Comparison of ENCODE assay signal across 13 cellular contexts in genomic region chr10:132064771-132065437, GRCh38. TPM values are rescaled to one million over a fixed set of nuclear protein-coding genes. Genes with fewer than 3 reads are reported as not detected.
A peak's percentile ranks its signal among the peaks of the same experiment; 100 is the strongest.
DNase-seq lines count a peak whose midpoint lies in the region; ATAC-seq and TF ChIP-seq lines count a peak whose summit lies in the region.
"Had no signal": no experiment of that assay in that cellular context is flagged by ENCODE, and none has a peak within 500 bp of the region (broad histone marks: within the 10 kb centered on the region; RNA-seq: fewer than 3 reads in every experiment).

No MANE protein-coding gene starts in this region.

- CTCF ChIA-PET in Calu3 (lab: Charles Lee) = no interaction called here

- TF ChIP-seq CTCF in Calu3 (IDR thresholded peaks at IDR 0.05; ENCODE audit: unreplicated experiment) = no peak
- TF ChIP-seq CTCF in right atrium auricular region (IDR thresholded peaks at IDR 0.05) = no peak

- no peaks in the 10 kb centered on the region for H3K36me3 ChIP-seq in right atrium auricular region

- H3K27ac ChIP-seq in angular gyrus (ENCODE audit: low read depth, low read length) (peak overlapping the region; percentile 88), right atrium auricular region (peak overlapping the region; percentile 66 to 70)

- no peak overlapping the region for H3K27ac Mint-ChIP-seq in Calu3 (ENCODE audit: unreplicated experiment)
- H3K27ac Mint-ChIP-seq: activated CD8-positive, alpha-beta T cell treated with anti-CD3 and anti-CD28 coated beads, Interleukin-2, amount 10 ng/mL, durations not matched to agents 7 days and 5 days had no signal

- DNase-seq in Calu3 = no peak
- DNase-seq in right atrium auricular region (ENCODE audit: low spot score) = peak; percentile 38
- peak; percentile 50 for DNase-seq in sciatic nerve (ENCODE audit: low spot score)
- DNase-seq in NCI-H446 (lab: John Stamatoyannopoulos, UW) = no peak
- DNase-seq in GM03348 (ENCODE audit: low spot score) = no peak
- DNase-seq: activated CD8-positive, alpha-beta T cell treated with anti-CD3 and anti-CD28 coated beads, Interleukin-2, amount 10 ng/mL, durations not matched to agents 7 days and 5 days; cortex of kidney; NCI-H2081; SHP77 treated with DMSO at 0.1 percent for 48 hours had no signal

- H3K4me3 Mint-ChIP-seq in Calu3 (ENCODE audit: low read depth, unreplicated experiment) = peak overlapping the region; percentile 69

- H3K4me3 ChIP-seq in right atrium auricular region = peak overlapping the region in 1 of 2 donors; percentile 56

- no peaks in the 10 kb centered on the region for H3K4me1 Mint-ChIP-seq in Calu3 (ENCODE audit: low read depth, unreplicated experiment)

- BruUV-seq in Calu3 (replicated peaks; lab: Mats Ljungman, UMichigan) = no TSS peak

- peaks cover 5% of the 10 kb centered on the region for H3K36me3 Mint-ChIP-seq in Calu3 (ENCODE audit: insufficient read depth, unreplicated experiment)
- H3K36me3 Mint-ChIP-seq: stimulated activated effector memory CD8-positive, alpha-beta T cell treated with anti-CD3 and anti-CD28 coated beads, Interleukin-12 subunit alpha, Interleukin-12 subunit beta, amount 100 ng/mL, for 72 hours had no signal

- peaks cover 42% of the 10 kb centered on the region for H3K27me3 Mint-ChIP-seq in Calu3 (ENCODE audit: unreplicated experiment)

- H3K4me1 ChIP-seq in right atrium auricular region = peaks cover 0 to 19% of the 10 kb centered on the region in 2 donors

- H3K27me3 ChIP-seq in right atrium auricular region = no peaks in the 10 kb centered on the region

- H3K9me3 Mint-ChIP-seq in Calu3 (ENCODE audit: low read depth, unreplicated experiment) = no peaks in the 10 kb centered on the region
- H3K9me3 Mint-ChIP-seq: stimulated activated effector memory CD8-positive, alpha-beta T cell treated with anti-CD3 and anti-CD28 coated beads, Interleukin-12 subunit alpha, Interleukin-12 subunit beta, amount 100 ng/mL, for 72 hours had no signal

- H3K9me3 ChIP-seq in right atrium auricular region = no peaks in the 10 kb centered on the region

- intact Hi-C loops in Calu3 (cut with micrococcal nuclease; ENCODE audit: unreplicated experiment) (no loop called here), sciatic nerve (cut with DNase I) (no loop called here)

- ATAC-seq in sciatic nerve (no peak), HG03139 (IDR thresholded peaks at IDR 0.05; ENCODE audit: unreplicated experiment) (no peak), GM19351 (IDR thresholded peaks at IDR 0.05; ENCODE audit: unreplicated experiment) (no peak)
- ATAC-seq: activated CD8-positive, alpha-beta T cell treated with anti-CD3 and anti-CD28 coated beads, Interleukin-2, amount 10 ng/mL, durations not matched to agents 7 days and 5 days; stimulated activated effector memory CD8-positive, alpha-beta T cell treated with anti-CD3 and anti-CD28 coated beads, Interleukin-12 subunit alpha, Interleukin-12 subunit beta, amount 100 ng/mL, for 72 hours had no signal

RNA-seq across cellular contexts. Expression of gene JAKMIP3, which starts 0.8 kb away (rescaled TPM):
- total RNA-seq in Calu3 (2022) = 0.05 TPM in 2 replicates
- total RNA-seq in right atrium auricular region = under 1 TPM; 0.20 to 0.44 TPM
- 1.1 TPM for total RNA-seq in sciatic nerve

Comparison
In these comparisons a context has a peak if more than half of its experiments do, and no peak if none do; other contexts are left out.
1. DNase-seq: peak in right atrium auricular region (single experiment) and sciatic nerve (single experiment); none in Calu3 (single experiment), NCI-H446 (0 of 2) and GM03348 (single experiment).